Comparison of ENCODE assay signal across 19 cellular contexts in the genomic region with DNA sequence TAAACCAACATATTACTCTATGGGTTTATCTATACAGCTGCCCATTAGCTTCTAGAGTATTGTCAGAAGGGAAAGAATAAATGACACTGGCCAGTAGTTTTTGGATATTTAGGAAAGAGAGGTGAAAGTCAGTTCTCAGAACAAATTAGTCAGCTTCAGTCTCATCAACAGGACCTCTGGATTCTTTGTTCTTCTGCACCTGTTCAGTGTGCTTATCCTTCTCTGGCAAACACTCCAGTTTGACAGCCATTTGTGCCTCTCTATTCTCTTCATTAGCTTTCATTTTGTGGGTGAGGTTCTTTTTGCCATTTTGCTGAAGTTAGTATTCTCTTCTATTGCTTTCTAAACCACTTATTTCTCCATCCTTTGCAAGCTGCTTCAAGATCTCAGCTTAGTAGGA.
"Had no signal": no experiment of that assay in that cellular context is flagged by ENCODE, and none has a peak within 500 bp of the region (broad histone marks: within the 10 kb centered on the region; RNA-seq: fewer than 3 reads in every experiment).

No MANE protein-coding gene starts in this region.

- DNase-seq: activated CD4-positive, alpha-beta T cell treated with anti-CD3 and anti-CD28 coated beads, Interleukin-2, amount 50 U/mL, for 4 hours; activated gamma-delta T cell; activated T-cell treated with anti-CD3 and anti-CD28 coated beads, Interleukin-2, amount 50 U/mL, for 72 hours; adrenal gland; gastrocnemius medialis; head of caudate nucleus; lower lobe of right lung; occipital lobe; stimulated activated CD4-positive, alpha-beta T cell treated with anti-CD3 and anti-CD28 coated beads, Interleukin-12 subunit alpha, Interleukin-12 subunit beta, amount 100 ng/mL, for 4 hours; stimulated activated CD4-positive, alpha-beta T cell treated with anti-CD3 and anti-CD28 coated beads, Interleukin-2, amount 100 ng/mL, for 24 hours; stimulated activated naive CD4-positive, alpha-beta T cell treated with Interleukin-2 at 50 U/mL for 16 hours; substantia nigra; tibial artery; WERI-Rb-1 had no signal

- H3K27me3 ChIP-seq: adrenal gland, breast epithelium, gastrocnemius medialis, tibial artery had no signal

- H3K4me3 Mint-ChIP-seq: activated T-cell treated with anti-CD3 and anti-CD28 coated beads, Interleukin-2, amount 50 U/mL, for 72 hours; natural killer cell treated with Interleukin-12 subunit alpha and Interleukin-12 subunit beta and Interleukin-15 and Interleukin-18, amount 100 ng/mL, for 72 hours had no signal

- H3K4me3 ChIP-seq: adrenal gland, breast epithelium, coronary artery, gastrocnemius medialis, lower lobe of right lung, tibial artery had no signal

- H3K9me3 ChIP-seq: adrenal gland, gastrocnemius medialis, lower lobe of right lung, tibial artery had no signal

- H3K36me3 Mint-ChIP-seq: activated naive CD4-positive, alpha-beta T cell treated with anti-CD3 and anti-CD28 coated beads, Interleukin-2, amount 50 U/mL, for 72 hours; natural killer cell treated with Interleukin-12 subunit alpha and Interleukin-12 subunit beta and Interleukin-15 and Interleukin-18, amount 100 ng/mL, for 72 hours had no signal

- H3K36me3 ChIP-seq: adrenal gland, breast epithelium, gastrocnemius medialis, lower lobe of right lung, tibial artery, WERI-Rb-1 had no signal

- H3K27me3 Mint-ChIP-seq: natural killer cell treated with Interleukin-12 subunit alpha and Interleukin-12 subunit beta and Interleukin-15 and Interleukin-18, amount 100 ng/mL, for 72 hours; progenitor cell of endocrine pancreas had no signal

- H3K27ac Mint-ChIP-seq: activated naive CD4-positive, alpha-beta T cell treated with anti-CD3 and anti-CD28 coated beads, Interleukin-2, amount 50 U/mL, for 72 hours; activated T-cell treated with anti-CD3 and anti-CD28 coated beads, Interleukin-2, amount 50 U/mL, for 72 hours; natural killer cell treated with Interleukin-12 subunit alpha and Interleukin-12 subunit beta and Interleukin-15 and Interleukin-18, amount 100 ng/mL, for 72 hours; progenitor cell of endocrine pancreas had no signal

- H3K4me1 ChIP-seq: adrenal gland, breast epithelium, gastrocnemius medialis, lower lobe of right lung, tibial artery had no signal

- H3K27ac ChIP-seq: adrenal gland, breast epithelium, coronary artery, gastrocnemius medialis, lower lobe of right lung, tibial artery, WERI-Rb-1 had no signal
